8 cellular contexts compared by ENCODE assay signal in genomic region chr4:113052379-113052951, GRCh38. TPM values are rescaled to one million over a fixed set of nuclear protein-coding genes. Genes with fewer than 3 reads are reported as not detected.
DNase-seq lines count a peak whose midpoint lies in the region; ATAC-seq and TF ChIP-seq lines count a peak whose summit lies in the region.

No MANE protein-coding gene starts in this region.

- DNase-seq in AG09309 (ENCODE audit: low read depth) (peak; percentile 27), adipocyte (ENCODE audit: low read depth) (peak; percentile 4), retina (no peak), BE2C (no peak)
- no peak for DNase-seq in activated naive CD4-positive, alpha-beta T cell treated with anti-CD3 and anti-CD28 coated beads, Interleukin-2, amount 50 U/mL, for 16 hours
- DNase-seq in central memory CD4-positive, alpha-beta T cell = no peak

- H3K36me3 ChIP-seq in adipocyte (ENCODE audit: control insufficient read depth, insufficient read depth, low read length, severe bottlenecking) = no peaks in the 10 kb centered on the region
- peaks cover 58% of the 10 kb centered on the region for H3K36me3 ChIP-seq in BE2C

- no peak for TF ChIP-seq CTCF in AG09309 (IDR thresholded peaks at IDR 0.05; ENCODE audit: control insufficient read depth, insufficient read depth, low read depth, low read length, missing control alignments)
- TF ChIP-seq CTCF in BE2C (IDR thresholded peaks at IDR 0.05; ENCODE audit: low read depth, low read length) = no peak

- no peak overlapping the region for H3K9ac ChIP-seq in adipocyte (ENCODE audit: low read length)

- H3K27me3 ChIP-seq in adipocyte (replicated peaks; ENCODE audit: control insufficient read depth, insufficient read depth, low read length) = no peaks in the 10 kb centered on the region
- H3K27me3 ChIP-seq in BE2C = no peaks in the 10 kb centered on the region

- H3K4me3 ChIP-seq in AG09309 (ENCODE audit: control insufficient read depth, low read depth, low read length) = no peak overlapping the region
- no peak overlapping the region for H3K4me3 ChIP-seq in adipocyte (ENCODE audit: low read length)
- H3K4me3 ChIP-seq in BE2C (ENCODE audit: low read depth, low read length) = no peak overlapping the region

- ATAC-seq in GM19043 (IDR thresholded peaks at IDR 0.05; ENCODE audit: low read depth, unreplicated experiment) (peak; percentile 77), HG03378 (IDR thresholded peaks at IDR 0.05; ENCODE audit: unreplicated experiment) (peak; percentile 80)

- H3K9me3 ChIP-seq in adipocyte (ENCODE audit: control insufficient read depth, low read length) (no peaks in the 10 kb centered on the region), BE2C (no peaks in the 10 kb centered on the region)

- H3K4me1 ChIP-seq in adipocyte (ENCODE audit: control insufficient read depth, insufficient read depth, low read length) (peaks cover 6% of the 10 kb centered on the region), BE2C (peaks cover 29% of the 10 kb centered on the region)

RNA-seq across cellular contexts. Expression of gene ANK2, which starts 3.0 kb away (rescaled TPM):
- polyA plus RNA-seq in BE2C (2012; ENCODE audit: insufficient read depth, insufficient read length, low read depth) = 32.4 TPM

Comparison
In these comparisons a context has a peak if more than half of its experiments do, and no peak if none do; other contexts are left out.
1. DNase-seq: peak in AG09309 (single experiment) and adipocyte (single experiment); none in activated naive CD4-positive, alpha-beta T cell treated with anti-CD3 and anti-CD28 coated beads, Interleukin-2, amount 50 U/mL, for 16 hours (single experiment), retina (single experiment), central memory CD4-positive, alpha-beta T cell (single experiment) and BE2C (single experiment).